43 cellular contexts compared by ENCODE assay signal in genomic region chr20:31446084-31446819, GRCh38. TPM values are rescaled to one million over a fixed set of nuclear protein-coding genes. Genes with fewer than 3 reads are reported as not detected.
"Had no signal": no experiment of that assay in that cellular context is flagged by ENCODE, and none has a peak within 500 bp of the region (broad histone marks: within the 10 kb centered on the region; RNA-seq: fewer than 3 reads in every experiment).

No MANE protein-coding gene starts in this region.

- H3K9me3 Mint-ChIP-seq: activated CD4-positive, alpha-beta memory T cell treated with anti-CD3 and anti-CD28 coated beads, Interleukin-2, amount 10 ng/mL, durations not matched to agents 7 days and 5 days; activated CD4-positive, alpha-beta T cell treated with anti-CD3 and anti-CD28 coated beads, Interleukin-2, amount 10 ng/mL, durations not matched to agents 7 days and 5 days; activated naive CD4-positive, alpha-beta T cell treated with anti-CD3 and anti-CD28 coated beads for 36 hours; activated naive CD8-positive, alpha-beta T cell treated with anti-CD3 and anti-CD28 coated beads, Interleukin-2, amount 10 ng/mL, durations not matched to agents 7 days and 5 days; activated naive CD8-positive, alpha-beta T cell treated with anti-CD3 and anti-CD28 coated beads, Interleukin-2, amount 50 U/mL, for 24 hours; activated T-cell treated with anti-CD3 and anti-CD28 coated beads, Interleukin-2, amount 50 U/mL, for 4 hours; activated T-helper 1 cell treated with anti-CD3 and anti-CD28 coated beads, Interleukin-12 subunit alpha, Interleukin-12 subunit beta, Interleukin-2, Interleukin-4 antibody, amounts not matched to agents 30 ng/mL and 10 ng/mL and 1 ng/mL, durations not matched to agents 14 hours and 24 hours and 36 hours; activated T-helper 17 cell treated with anti-CD3 and anti-CD28 coated beads, Interleukin-2, amount 50 U/mL, for 72 hours; central memory CD8-positive, alpha-beta T cell; T-cell had no signal

- H3K4me3 Mint-ChIP-seq: activated CD4-positive, alpha-beta memory T cell treated with anti-CD3 and anti-CD28 coated beads, Interleukin-2, amount 10 ng/mL, durations not matched to agents 7 days and 5 days; activated CD4-positive, alpha-beta T cell treated with anti-CD3 and anti-CD28 coated beads for 36 hours; activated CD4-positive, alpha-beta T cell treated with anti-CD3 and anti-CD28 coated beads, Interleukin-2, amount 10 ng/mL, durations not matched to agents 7 days and 5 days; activated CD8-positive, alpha-beta memory T cell treated with anti-CD3 and anti-CD28 coated beads, Interleukin-2, amount 10 ng/mL, durations not matched to agents 7 days and 5 days; activated CD8-positive, alpha-beta T cell treated with anti-CD3 and anti-CD28 coated beads, Interleukin-2, amount 10 ng/mL, durations not matched to agents 7 days and 5 days; activated naive CD4-positive, alpha-beta T cell treated with anti-CD3 and anti-CD28 coated beads for 36 hours; activated naive CD4-positive, alpha-beta T cell treated with anti-CD3 and anti-CD28 coated beads, Interleukin-2, amount 50 U/mL, for 24 hours; activated naive CD8-positive, alpha-beta T cell; activated naive CD8-positive, alpha-beta T cell treated with anti-CD3 and anti-CD28 coated beads, Interleukin-2, amount 10 ng/mL, durations not matched to agents 7 days and 5 days; activated naive CD8-positive, alpha-beta T cell treated with anti-CD3 and anti-CD28 coated beads, Interleukin-2, amount 50 U/mL, for 24 hours; activated T-cell treated with anti-CD3 and anti-CD28 coated beads, Interleukin-2, amount 50 U/mL, for 4 hours; activated T-cell treated with anti-CD3 and anti-CD28 coated beads, Interleukin-2, amount 50 U/mL, for 72 hours; activated T-helper 1 cell treated with anti-CD3 and anti-CD28 coated beads, Interleukin-12 subunit alpha, Interleukin-12 subunit beta, Interleukin-2, Interleukin-4 antibody, amounts not matched to agents 30 ng/mL and 10 ng/mL and 1 ng/mL, durations not matched to agents 14 hours and 24 hours and 36 hours; activated T-helper 17 cell treated with anti-CD3 and anti-CD28 coated beads, Interleukin-2, amount 50 U/mL, for 72 hours; brain; central memory CD8-positive, alpha-beta T cell; T-cell; T-helper 17 cell had no signal

- H3K27me3 ChIP-seq: ascending aorta, cardiac muscle cell had no signal

- H3K4me1 Mint-ChIP-seq: activated CD4-positive, alpha-beta memory T cell treated with anti-CD3 and anti-CD28 coated beads, Interleukin-2, amount 10 ng/mL, durations not matched to agents 7 days and 5 days; activated CD4-positive, alpha-beta T cell treated with anti-CD3 and anti-CD28 coated beads for 36 hours; activated CD4-positive, alpha-beta T cell treated with anti-CD3 and anti-CD28 coated beads, Interleukin-2, amount 10 ng/mL, durations not matched to agents 7 days and 5 days; activated CD8-positive, alpha-beta memory T cell treated with anti-CD3 and anti-CD28 coated beads, Interleukin-2, amount 10 ng/mL, durations not matched to agents 7 days and 5 days; activated naive CD4-positive, alpha-beta T cell treated with anti-CD3 and anti-CD28 coated beads, Interleukin-2, amount 50 U/mL, for 24 hours; activated naive CD8-positive, alpha-beta T cell treated with anti-CD3 and anti-CD28 coated beads, Interleukin-2, amount 10 ng/mL, durations not matched to agents 7 days and 5 days; activated naive CD8-positive, alpha-beta T cell treated with anti-CD3 and anti-CD28 coated beads, Interleukin-2, amount 50 U/mL, for 24 hours; activated T-helper 17 cell treated with anti-CD3 and anti-CD28 coated beads, Interleukin-2, amount 50 U/mL, for 72 hours; brain; central memory CD8-positive, alpha-beta T cell; T-cell had no signal

- H3K27ac Mint-ChIP-seq: activated CD4-positive, alpha-beta memory T cell treated with anti-CD3 and anti-CD28 coated beads, Interleukin-2, amount 10 ng/mL, durations not matched to agents 7 days and 5 days; activated CD4-positive, alpha-beta T cell treated with anti-CD3 and anti-CD28 coated beads for 36 hours; activated CD4-positive, alpha-beta T cell treated with anti-CD3 and anti-CD28 coated beads, Interleukin-2, amount 10 ng/mL, durations not matched to agents 7 days and 5 days; activated CD8-positive, alpha-beta memory T cell treated with anti-CD3 and anti-CD28 coated beads, Interleukin-2, amount 10 ng/mL, durations not matched to agents 7 days and 5 days; activated CD8-positive, alpha-beta T cell treated with anti-CD3 and anti-CD28 coated beads, Interleukin-2, amount 10 ng/mL, durations not matched to agents 7 days and 5 days; activated naive CD4-positive, alpha-beta T cell treated with anti-CD3 and anti-CD28 coated beads for 36 hours; activated naive CD4-positive, alpha-beta T cell treated with anti-CD3 and anti-CD28 coated beads, Interleukin-2, amount 50 U/mL, for 24 hours; activated naive CD8-positive, alpha-beta T cell; activated naive CD8-positive, alpha-beta T cell treated with anti-CD3 and anti-CD28 coated beads, Interleukin-2, amount 10 ng/mL, durations not matched to agents 7 days and 5 days; activated naive CD8-positive, alpha-beta T cell treated with anti-CD3 and anti-CD28 coated beads, Interleukin-2, amount 50 U/mL, for 24 hours; activated T-cell treated with anti-CD3 and anti-CD28 coated beads, Interleukin-2, amount 50 U/mL, for 72 hours; activated T-helper 1 cell treated with anti-CD3 and anti-CD28 coated beads, Interleukin-12 subunit alpha, Interleukin-12 subunit beta, Interleukin-2, Interleukin-4 antibody, amounts not matched to agents 30 ng/mL and 10 ng/mL and 1 ng/mL, durations not matched to agents 14 hours and 24 hours and 36 hours; activated T-helper 17 cell treated with anti-CD3 and anti-CD28 coated beads, Interleukin-2, amount 50 U/mL, for 72 hours; brain; T-cell; T-helper 17 cell had no signal

- H3K9me3 ChIP-seq: ascending aorta had no signal

- H3K4me1 ChIP-seq: ascending aorta had no signal

- H3K36me3 ChIP-seq: ascending aorta, cardiac muscle cell had no signal

- DNase-seq: activated CD4-positive, alpha-beta memory T cell treated with anti-CD3 and anti-CD28 coated beads, Interleukin-2, amount 10 ng/mL, durations not matched to agents 7 days and 5 days; activated CD4-positive, alpha-beta T cell treated with anti-CD3 and anti-CD28 coated beads for 1 hour; activated CD4-positive, alpha-beta T cell treated with anti-CD3 and anti-CD28 coated beads for 36 hours; activated CD4-positive, alpha-beta T cell treated with anti-CD3 and anti-CD28 coated beads for 48 hours; activated CD4-positive, alpha-beta T cell treated with anti-CD3 and anti-CD28 coated beads, Interleukin-2, amount 10 ng/mL, durations not matched to agents 7 days and 5 days; activated CD4-positive, alpha-beta T cell treated with anti-CD3 and anti-CD28 coated beads, Interleukin-2, amount 50 U/mL, for 48 hours; activated CD4-positive, CD25-positive, alpha-beta regulatory T cell; activated CD8-positive, alpha-beta memory T cell treated with anti-CD3 and anti-CD28 coated beads for 24 hours; activated CD8-positive, alpha-beta memory T cell treated with anti-CD3 and anti-CD28 coated beads, Interleukin-2, amount 10 ng/mL, durations not matched to agents 7 days and 5 days; activated CD8-positive, alpha-beta T cell treated with anti-CD3 and anti-CD28 coated beads, Interleukin-2, amount 10 ng/mL, durations not matched to agents 7 days and 5 days; activated effector memory CD4-positive, alpha-beta T cell treated with anti-CD3 and anti-CD28 coated beads, Interleukin-2, amount 50 U/mL, for 16 hours; activated gamma-delta T cell treated with Interleukin-2 at 50 U/mL for 16 hours; activated naive CD4-positive, alpha-beta T cell; activated naive CD4-positive, alpha-beta T cell treated with anti-CD3 and anti-CD28 coated beads for 36 hours; activated naive CD8-positive, alpha-beta T cell treated with anti-CD3 and anti-CD28 coated beads, Interleukin-2, amount 10 ng/mL, durations not matched to agents 7 days and 5 days; activated naive CD8-positive, alpha-beta T cell treated with anti-CD3 and anti-CD28 coated beads, Interleukin-2, amount 50 U/mL, for 24 hours; activated T-cell treated with anti-CD3 and anti-CD28 coated beads for 4 hours; activated T-cell treated with anti-CD3 and anti-CD28 coated beads, Interleukin-2, amount 50 U/mL, for 1 hour; activated T-cell treated with anti-CD3 and anti-CD28 coated beads, Interleukin-2, amount 50 U/mL, for 4 hours; activated T-cell treated with anti-CD3 and anti-CD28 coated beads, Interleukin-2, amount 50 U/mL, for 72 hours; amygdala; anterior cingulate cortex; caudate nucleus; cerebellar nuclear complex; T-cell; T-helper 17 cell; T-helper 9 cell had no signal

- H3K4me3 ChIP-seq: ascending aorta, cardiac muscle cell had no signal

- ATAC-seq: activated CD4-positive, alpha-beta T cell treated with anti-CD3 and anti-CD28 coated beads for 36 hours; activated CD4-positive, CD25-positive, alpha-beta regulatory T cell treated with anti-CD3 and anti-CD28 coated beads, Interleukin-2, amount 50 U/mL, for 24 hours; activated CD8-positive, alpha-beta memory T cell treated with anti-CD3 and anti-CD28 coated beads, Interleukin-2, amount 10 ng/mL, durations not matched to agents 7 days and 5 days; activated CD8-positive, alpha-beta T cell treated with anti-CD3 and anti-CD28 coated beads, Interleukin-2, amount 10 ng/mL, durations not matched to agents 7 days and 5 days; activated naive CD8-positive, alpha-beta T cell treated with anti-CD3 and anti-CD28 coated beads, Interleukin-2, amount 50 U/mL, for 24 hours; activated T-cell treated with anti-CD3 and anti-CD28 coated beads, Interleukin-2, amount 50 U/mL, for 4 hours; activated T-cell treated with anti-CD3 and anti-CD28 coated beads, Interleukin-2, amount 50 U/mL, for 72 hours; activated T-helper 17 cell treated with anti-CD3 and anti-CD28 coated beads, Interleukin-2, amount 50 U/mL, for 72 hours; T-cell; T-helper 17 cell had no signal

- FAIRE-seq: bronchial epithelial cell, TTC549 had no signal

- H3K36me3 Mint-ChIP-seq: activated CD8-positive, alpha-beta memory T cell treated with anti-CD3 and anti-CD28 coated beads, Interleukin-2, amount 10 ng/mL, durations not matched to agents 7 days and 5 days; activated naive CD4-positive, alpha-beta T cell treated with anti-CD3 and anti-CD28 coated beads, Interleukin-2, amount 50 U/mL, for 24 hours; activated naive CD8-positive, alpha-beta T cell treated with anti-CD3 and anti-CD28 coated beads, Interleukin-2, amount 10 ng/mL, durations not matched to agents 7 days and 5 days; brain; T-cell had no signal

- H3K27ac ChIP-seq: ascending aorta, cardiac muscle cell, VCaP had no signal

- H3K27me3 Mint-ChIP-seq: activated CD4-positive, alpha-beta memory T cell treated with anti-CD3 and anti-CD28 coated beads, Interleukin-2, amount 10 ng/mL, durations not matched to agents 7 days and 5 days had no signal

RNA-seq across cellular contexts. Expression of gene DEFB123, which starts 5.8 kb away (rescaled TPM):
- total RNA-seq: activated CD4-positive, alpha-beta memory T cell treated with anti-CD3 and anti-CD28 coated beads, Interleukin-2, amount 10 ng/mL, durations not matched to agents 7 days and 5 days; activated CD4-positive, alpha-beta T cell treated with anti-CD3 and anti-CD28 coated beads for 36 hours; activated CD4-positive, alpha-beta T cell treated with anti-CD3 and anti-CD28 coated beads, Interleukin-2, amount 10 ng/mL, durations not matched to agents 7 days and 5 days; activated CD8-positive, alpha-beta memory T cell treated with anti-CD3 and anti-CD28 coated beads, Interleukin-2, amount 10 ng/mL, durations not matched to agents 7 days and 5 days; activated CD8-positive, alpha-beta T cell treated with anti-CD3 and anti-CD28 coated beads, Interleukin-2, amount 10 ng/mL, durations not matched to agents 7 days and 5 days; activated naive CD4-positive, alpha-beta T cell treated with anti-CD3 and anti-CD28 coated beads for 36 hours; activated naive CD8-positive, alpha-beta T cell treated with anti-CD3 and anti-CD28 coated beads, Interleukin-2, amount 10 ng/mL, durations not matched to agents 7 days and 5 days; activated T-cell treated with anti-CD3 and anti-CD28 coated beads, Interleukin-2, amount 50 U/mL, for 4 hours; activated T-cell treated with anti-CD3 and anti-CD28 coated beads, Interleukin-2, amount 50 U/mL, for 72 hours; activated T-helper 1 cell treated with anti-CD3 and anti-CD28 coated beads, Interleukin-12 subunit alpha, Interleukin-12 subunit beta, Interleukin-2, Interleukin-4 antibody, amounts not matched to agents 30 ng/mL and 10 ng/mL and 1 ng/mL, durations not matched to agents 14 hours and 24 hours and 36 hours; activated T-helper 17 cell treated with anti-CD3 and anti-CD28 coated beads, Interleukin-2, amount 50 U/mL, for 72 hours; ascending aorta; bronchial epithelial cell; cardiac muscle cell; chondrocyte; T-cell; T-helper 1 cell treated with Interleukin-12 subunit alpha and Interleukin-12 subunit beta and Interleukin-4 antibody, amounts not matched to agents 30 ng/mL and 1 ng/mL, for 36 hours; T-helper 17 cell; T-helper 2 cell treated with Interferon-gamma antibody and Interleukin-4, amounts not matched to agents 100 ng/mL and 5 ng/mL, for 36 hours had no signal
- polyA plus RNA-seq: adipose tissue, cardiac muscle cell had no signal

RNA-seq across cellular contexts. Expression of gene DEFB124, which starts 28.7 kb away (rescaled TPM):
- total RNA-seq: activated CD4-positive, alpha-beta memory T cell treated with anti-CD3 and anti-CD28 coated beads, Interleukin-2, amount 10 ng/mL, durations not matched to agents 7 days and 5 days; activated CD4-positive, alpha-beta T cell treated with anti-CD3 and anti-CD28 coated beads for 36 hours; activated CD4-positive, alpha-beta T cell treated with anti-CD3 and anti-CD28 coated beads, Interleukin-2, amount 10 ng/mL, durations not matched to agents 7 days and 5 days; activated CD8-positive, alpha-beta memory T cell treated with anti-CD3 and anti-CD28 coated beads, Interleukin-2, amount 10 ng/mL, durations not matched to agents 7 days and 5 days; activated CD8-positive, alpha-beta T cell treated with anti-CD3 and anti-CD28 coated beads, Interleukin-2, amount 10 ng/mL, durations not matched to agents 7 days and 5 days; activated naive CD4-positive, alpha-beta T cell treated with anti-CD3 and anti-CD28 coated beads for 36 hours; activated naive CD8-positive, alpha-beta T cell treated with anti-CD3 and anti-CD28 coated beads, Interleukin-2, amount 10 ng/mL, durations not matched to agents 7 days and 5 days; activated T-cell treated with anti-CD3 and anti-CD28 coated beads, Interleukin-2, amount 50 U/mL, for 4 hours; activated T-cell treated with anti-CD3 and anti-CD28 coated beads, Interleukin-2, amount 50 U/mL, for 72 hours; activated T-helper 1 cell treated with anti-CD3 and anti-CD28 coated beads, Interleukin-12 subunit alpha, Interleukin-12 subunit beta, Interleukin-2, Interleukin-4 antibody, amounts not matched to agents 30 ng/mL and 10 ng/mL and 1 ng/mL, durations not matched to agents 14 hours and 24 hours and 36 hours; activated T-helper 17 cell treated with anti-CD3 and anti-CD28 coated beads, Interleukin-2, amount 50 U/mL, for 72 hours; ascending aorta; bronchial epithelial cell; cardiac muscle cell; chondrocyte; T-cell; T-helper 1 cell treated with Interleukin-12 subunit alpha and Interleukin-12 subunit beta and Interleukin-4 antibody, amounts not matched to agents 30 ng/mL and 1 ng/mL, for 36 hours; T-helper 17 cell; T-helper 2 cell treated with Interferon-gamma antibody and Interleukin-4, amounts not matched to agents 100 ng/mL and 5 ng/mL, for 36 hours had no signal
- polyA plus RNA-seq: cardiac muscle cell had no signal

RNA-seq across cellular contexts. Expression of gene REM1, which starts 28.8 kb away (rescaled TPM):
- total RNA-seq: activated CD4-positive, alpha-beta memory T cell treated with anti-CD3 and anti-CD28 coated beads, Interleukin-2, amount 10 ng/mL, durations not matched to agents 7 days and 5 days; activated CD4-positive, alpha-beta T cell treated with anti-CD3 and anti-CD28 coated beads for 36 hours; activated CD4-positive, alpha-beta T cell treated with anti-CD3 and anti-CD28 coated beads, Interleukin-2, amount 10 ng/mL, durations not matched to agents 7 days and 5 days; activated CD8-positive, alpha-beta memory T cell treated with anti-CD3 and anti-CD28 coated beads, Interleukin-2, amount 10 ng/mL, durations not matched to agents 7 days and 5 days; activated CD8-positive, alpha-beta T cell treated with anti-CD3 and anti-CD28 coated beads, Interleukin-2, amount 10 ng/mL, durations not matched to agents 7 days and 5 days; activated naive CD4-positive, alpha-beta T cell treated with anti-CD3 and anti-CD28 coated beads for 36 hours; activated naive CD8-positive, alpha-beta T cell treated with anti-CD3 and anti-CD28 coated beads, Interleukin-2, amount 10 ng/mL, durations not matched to agents 7 days and 5 days; activated T-cell treated with anti-CD3 and anti-CD28 coated beads, Interleukin-2, amount 50 U/mL, for 4 hours; activated T-cell treated with anti-CD3 and anti-CD28 coated beads, Interleukin-2, amount 50 U/mL, for 72 hours; activated T-helper 1 cell treated with anti-CD3 and anti-CD28 coated beads, Interleukin-12 subunit alpha, Interleukin-12 subunit beta, Interleukin-2, Interleukin-4 antibody, amounts not matched to agents 30 ng/mL and 10 ng/mL and 1 ng/mL, durations not matched to agents 14 hours and 24 hours and 36 hours; activated T-helper 17 cell treated with anti-CD3 and anti-CD28 coated beads, Interleukin-2, amount 50 U/mL, for 72 hours; bronchial epithelial cell; cardiac muscle cell; chondrocyte; T-cell; T-helper 1 cell treated with Interleukin-12 subunit alpha and Interleukin-12 subunit beta and Interleukin-4 antibody, amounts not matched to agents 30 ng/mL and 1 ng/mL, for 36 hours; T-helper 17 cell; T-helper 2 cell treated with Interferon-gamma antibody and Interleukin-4, amounts not matched to agents 100 ng/mL and 5 ng/mL, for 36 hours had no signal
- polyA plus RNA-seq: cardiac muscle cell had no signal

RNA-seq across cellular contexts. Expression of gene DEFB121, which starts 40.2 kb away (rescaled TPM):
- total RNA-seq: activated CD4-positive, alpha-beta memory T cell treated with anti-CD3 and anti-CD28 coated beads, Interleukin-2, amount 10 ng/mL, durations not matched to agents 7 days and 5 days; activated CD4-positive, alpha-beta T cell treated with anti-CD3 and anti-CD28 coated beads for 36 hours; activated CD4-positive, alpha-beta T cell treated with anti-CD3 and anti-CD28 coated beads, Interleukin-2, amount 10 ng/mL, durations not matched to agents 7 days and 5 days; activated CD8-positive, alpha-beta memory T cell treated with anti-CD3 and anti-CD28 coated beads, Interleukin-2, amount 10 ng/mL, durations not matched to agents 7 days and 5 days; activated CD8-positive, alpha-beta T cell treated with anti-CD3 and anti-CD28 coated beads, Interleukin-2, amount 10 ng/mL, durations not matched to agents 7 days and 5 days; activated naive CD4-positive, alpha-beta T cell treated with anti-CD3 and anti-CD28 coated beads for 36 hours; activated naive CD8-positive, alpha-beta T cell treated with anti-CD3 and anti-CD28 coated beads, Interleukin-2, amount 10 ng/mL, durations not matched to agents 7 days and 5 days; activated T-cell treated with anti-CD3 and anti-CD28 coated beads, Interleukin-2, amount 50 U/mL, for 4 hours; activated T-cell treated with anti-CD3 and anti-CD28 coated beads, Interleukin-2, amount 50 U/mL, for 72 hours; activated T-helper 1 cell treated with anti-CD3 and anti-CD28 coated beads, Interleukin-12 subunit alpha, Interleukin-12 subunit beta, Interleukin-2, Interleukin-4 antibody, amounts not matched to agents 30 ng/mL and 10 ng/mL and 1 ng/mL, durations not matched to agents 14 hours and 24 hours and 36 hours; activated T-helper 17 cell treated with anti-CD3 and anti-CD28 coated beads, Interleukin-2, amount 50 U/mL, for 72 hours; ascending aorta; bronchial epithelial cell; cardiac muscle cell; chondrocyte; T-cell; T-helper 1 cell treated with Interleukin-12 subunit alpha and Interleukin-12 subunit beta and Interleukin-4 antibody, amounts not matched to agents 30 ng/mL and 1 ng/mL, for 36 hours; T-helper 17 cell; T-helper 2 cell treated with Interferon-gamma antibody and Interleukin-4, amounts not matched to agents 100 ng/mL and 5 ng/mL, for 36 hours had no signal
- polyA plus RNA-seq: adipose tissue, cardiac muscle cell had no signal

RNA-seq across cellular contexts. Expression of gene DEFB119, which starts 55.9 kb away (rescaled TPM):
- total RNA-seq: activated CD4-positive, alpha-beta memory T cell treated with anti-CD3 and anti-CD28 coated beads, Interleukin-2, amount 10 ng/mL, durations not matched to agents 7 days and 5 days; activated CD4-positive, alpha-beta T cell treated with anti-CD3 and anti-CD28 coated beads for 36 hours; activated CD4-positive, alpha-beta T cell treated with anti-CD3 and anti-CD28 coated beads, Interleukin-2, amount 10 ng/mL, durations not matched to agents 7 days and 5 days; activated CD8-positive, alpha-beta memory T cell treated with anti-CD3 and anti-CD28 coated beads, Interleukin-2, amount 10 ng/mL, durations not matched to agents 7 days and 5 days; activated CD8-positive, alpha-beta T cell treated with anti-CD3 and anti-CD28 coated beads, Interleukin-2, amount 10 ng/mL, durations not matched to agents 7 days and 5 days; activated naive CD4-positive, alpha-beta T cell treated with anti-CD3 and anti-CD28 coated beads for 36 hours; activated naive CD8-positive, alpha-beta T cell treated with anti-CD3 and anti-CD28 coated beads, Interleukin-2, amount 10 ng/mL, durations not matched to agents 7 days and 5 days; activated T-cell treated with anti-CD3 and anti-CD28 coated beads, Interleukin-2, amount 50 U/mL, for 4 hours; activated T-cell treated with anti-CD3 and anti-CD28 coated beads, Interleukin-2, amount 50 U/mL, for 72 hours; activated T-helper 1 cell treated with anti-CD3 and anti-CD28 coated beads, Interleukin-12 subunit alpha, Interleukin-12 subunit beta, Interleukin-2, Interleukin-4 antibody, amounts not matched to agents 30 ng/mL and 10 ng/mL and 1 ng/mL, durations not matched to agents 14 hours and 24 hours and 36 hours; activated T-helper 17 cell treated with anti-CD3 and anti-CD28 coated beads, Interleukin-2, amount 50 U/mL, for 72 hours; ascending aorta; bronchial epithelial cell; cardiac muscle cell; chondrocyte; T-cell; T-helper 1 cell treated with Interleukin-12 subunit alpha and Interleukin-12 subunit beta and Interleukin-4 antibody, amounts not matched to agents 30 ng/mL and 1 ng/mL, for 36 hours; T-helper 17 cell; T-helper 2 cell treated with Interferon-gamma antibody and Interleukin-4, amounts not matched to agents 100 ng/mL and 5 ng/mL, for 36 hours had no signal
- polyA plus RNA-seq: adipose tissue, cardiac muscle cell had no signal
